In genomic region chr9:89313842-89314241, GRCh38 we compare ENCODE assay signal across 1 cellular context.
TF ChIP-seq lines count a peak whose summit lies in the region.

No MANE protein-coding gene starts in this region.

TF ChIP-seq in HEK293, 187 proteins besides CTCF, POLR2A, EP300 and RAD21 (continued from another document):
- TF ChIP-seq, protein P1, sequence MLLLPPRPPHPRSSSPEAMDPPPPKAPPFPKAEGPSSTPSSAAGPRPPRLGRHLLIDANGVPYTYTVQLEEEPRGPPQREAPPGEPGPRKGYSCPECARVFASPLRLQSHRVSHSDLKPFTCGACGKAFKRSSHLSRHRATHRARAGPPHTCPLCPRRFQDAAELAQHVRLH (tag by site-specific recombination; IDR thresholded peaks at IDR 0.05), result no peak
- TF ChIP-seq GLIS2 (tag by site-specific recombination; IDR thresholded peaks at IDR 0.05) (no peak), ZSCAN30 (tag by site-specific recombination; IDR thresholded peaks at IDR 0.05) (no peak), OSR2 (tag by site-specific recombination; IDR thresholded peaks at IDR 0.05) (no peak), ZNF704 (tag by site-specific recombination; IDR thresholded peaks at IDR 0.05) (no peak), YY1 (tag by site-specific recombination; IDR thresholded peaks at IDR 0.05) (no peak), ZBTB20 (tag by site-specific recombination; IDR thresholded peaks at IDR 0.05) (no peak)
TF ChIP-seq in HEK293: peak in this region for 0.
